10 cellular contexts compared by ENCODE assay signal in genomic region chr1:92301021-92301420, GRCh38.
"Had no signal": no experiment of that assay in that cellular context is flagged by ENCODE, and none has a peak within 500 bp of the region (broad histone marks: within the 10 kb centered on the region; RNA-seq: fewer than 3 reads in every experiment).

No MANE protein-coding gene starts in this region.

- H3K4me3 ChIP-seq: colonic mucosa, pancreas, skin epidermis had no signal

- H3K27ac ChIP-seq: colonic mucosa, foreskin keratinocyte, pancreas, skin epidermis had no signal

- H3K4me1 ChIP-seq: colonic mucosa had no signal

- H3K27me3 ChIP-seq: colonic mucosa, foreskin keratinocyte, pancreas had no signal

- ATAC-seq: foreskin keratinocyte, left colon, pancreas had no signal

- H3K9me3 ChIP-seq: colonic mucosa, pancreas had no signal

- DNase-seq: activated CD4-positive, alpha-beta T cell treated with anti-CD3 and anti-CD28 coated beads for 4 hours; activated T-cell treated with anti-CD3 and anti-CD28 coated beads for 4 hours; caudate nucleus; colonic mucosa; foreskin keratinocyte; left colon; pancreas; retina; T-helper 9 cell had no signal

- H3K36me3 ChIP-seq: colonic mucosa had no signal
